ENCODE assay signal across 21 cellular contexts in genomic region chr4:148539387-148539786, GRCh38.
DNase-seq lines count a peak whose midpoint lies in the region; ATAC-seq, FAIRE-seq and TF ChIP-seq lines count a peak whose summit lies in the region.
"Had no signal": no experiment of that assay in that cellular context is flagged by ENCODE, and none has a peak within 500 bp of the region (broad histone marks: within the 10 kb centered on the region; RNA-seq: fewer than 3 reads in every experiment).

No MANE protein-coding gene starts in this region.

- H3K14ac ChIP-seq in H1 (ENCODE audit: insufficient read length) = no peak overlapping the region

- H3K4me2 ChIP-seq in H1 (ENCODE audit: insufficient read depth in 1 of 2, low read depth in 2 of 2, low read length in 2 of 2) = no peak overlapping the region
- H3K4me2 ChIP-seq: A549 had no signal

- no peak overlapping the region for H4K8ac ChIP-seq in H1 (ENCODE audit: extremely low read depth, insufficient read depth, low read length)

- no peaks in the 10 kb centered on the region for H4K20me1 ChIP-seq in H1 (replicated peaks in 1 of 2; ENCODE audit: control insufficient read depth in 1 of 2, insufficient read depth in 2 of 2, low read length in 2 of 2)

- CTCF ChIA-PET in H1 (lab: Charles Lee; ENCODE audit: partially characterized antibody) = no interaction called here

- no peaks in the 10 kb centered on the region for H3K79me2 ChIP-seq in H1 (ENCODE audit: control insufficient read depth in 1 of 2, insufficient read depth in 2 of 2, low read length in 2 of 2)

- no peak overlapping the region for H4K5ac ChIP-seq in H1 (ENCODE audit: insufficient read length, low read depth, low read length)

- H2BK12ac ChIP-seq in H1 (ENCODE audit: low read depth, low read length) = no peak overlapping the region

- no peak overlapping the region for H2BK15ac ChIP-seq in H1 (ENCODE audit: low read length)

- H4K91ac ChIP-seq in H1 (replicated peaks; ENCODE audit: insufficient read length, low read length) = no peak overlapping the region

- ATAC-seq in left lobe of liver = peak; percentile 49
- no peak for ATAC-seq in natural killer cell treated with Interleukin-12 subunit alpha and Interleukin-12 subunit beta and Interleukin-15 and Interleukin-18, amount 100 ng/mL, for 72 hours
- no peak for ATAC-seq in activated CD4-positive, CD25-positive, alpha-beta regulatory T cell treated with anti-CD3 and anti-CD28 coated beads, Interleukin-2, amount 50 U/mL, for 24 hours
- ATAC-seq: A549, Panc1 had no signal

- H3K36me3 Mint-ChIP-seq in natural killer cell treated with Interleukin-12 subunit alpha and Interleukin-12 subunit beta and Interleukin-15 and Interleukin-18, amount 100 ng/mL, for 72 hours = peaks cover 7% of the 10 kb centered on the region
- H3K36me3 Mint-ChIP-seq: CD14-positive monocyte had no signal

- H2BK120ac ChIP-seq in H1 (replicated peaks; ENCODE audit: low read depth, low read length) = no peak overlapping the region

- peaks cover 5% of the 10 kb centered on the region for H3K9me3 Mint-ChIP-seq in natural killer cell treated with Interleukin-12 subunit alpha and Interleukin-12 subunit beta and Interleukin-15 and Interleukin-18, amount 100 ng/mL, for 72 hours

- POLR2A ChIA-PET in H1 (lab: Charles Lee; ENCODE audit: partially characterized antibody) = no interaction called here

- no peak overlapping the region for H3K4ac ChIP-seq in H1 (replicated peaks; ENCODE audit: insufficient read length, low read depth, low read length)

- TF ChIP-seq RAD21 in H1 (IDR thresholded peaks at IDR 0.05 in 1 of 2, conservative IDR thresholded peaks at IDR 0.05 in 1 of 2; ENCODE audit: low read depth in 2 of 2, low read length in 2 of 2) = no peak

- TF ChIP-seq POLR2A in H1 (IDR thresholded peaks at IDR 0.05; ENCODE audit: control extremely low read depth in 1 of 2, low read depth in 2 of 2, low read length in 2 of 2) (no peak), thyroid gland (IDR thresholded peaks at IDR 0.05) (no peak)

- H3K36me3 ChIP-seq in H1 (ENCODE audit: control insufficient read depth in 2 of 4, insufficient read depth in 4 of 4, low read length in 3 of 4) (no peaks in the 10 kb centered on the region), thyroid gland (no peaks in the 10 kb centered on the region)

- H3K27ac ChIP-seq in H1 (ENCODE audit: low read depth, low read length) (no peak overlapping the region), thyroid gland (no peak overlapping the region)
- H3K27ac ChIP-seq: A549, HL-60 had no signal

- no peak overlapping the region for H3K18ac ChIP-seq in H1 (ENCODE audit: extremely low read depth, low read length)

- H2AFZ ChIP-seq in H1 (ENCODE audit: low read length) = 0 out of 2 replicates have a peak overlapping the region, but pooled peaks have one; percentile 81

- no peak overlapping the region for H3K27ac Mint-ChIP-seq in natural killer cell treated with Interleukin-12 subunit alpha and Interleukin-12 subunit beta and Interleukin-15 and Interleukin-18, amount 100 ng/mL, for 72 hours
- H3K27ac Mint-ChIP-seq: CD14-positive monocyte, HFFc6 had no signal

- H2AK5ac ChIP-seq in H1 (ENCODE audit: low read depth, low read length) = no peak overlapping the region

- H3K23ac ChIP-seq in H1 (ENCODE audit: insufficient read length) = no peak overlapping the region

- H3K4me1 ChIP-seq in H1 (replicated peaks in 1 of 4; ENCODE audit: control insufficient read depth in 3 of 4, insufficient read depth in 4 of 4, low read length in 3 of 4) (no peaks in the 10 kb centered on the region; a peak in 1 of 7 replicates), thyroid gland (no peaks in the 10 kb centered on the region)
- H3K4me1 ChIP-seq: A549 had no signal

- H3K27me3 ChIP-seq in H1 (replicated peaks in 1 of 4; ENCODE audit: control insufficient read depth in 3 of 4, extremely low read depth in 1 of 4, insufficient read depth in 3 of 4, low read length in 3 of 4) (peaks cover 0 to 1% (median 0%) of the 10 kb centered on the region in 4 experiments; a peak in 1 of 7 replicates), thyroid gland (no peaks in the 10 kb centered on the region)

- no peak overlapping the region for H2BK5ac ChIP-seq in H1 (ENCODE audit: low read depth, low read length)

- no peaks in the 10 kb centered on the region for H3K23me2 ChIP-seq in H1 (ENCODE audit: low read depth, low read length)

- H3K9me3 ChIP-seq in H1 (ENCODE audit: insufficient read depth in 2 of 2, low read depth in 1 of 2, low read length in 1 of 2) = peaks cover 0 to 5% of the 10 kb centered on the region in 2 experiments; a peak in 2 of 4 replicates
- H3K9me3 ChIP-seq in thyroid gland = no peaks in the 10 kb centered on the region
- H3K9me3 ChIP-seq: A549 had no signal

- 88% methylated on average over 3 of the region's 3 CpGs; no CpG with 5 or more reads in 1 of the 2 experiments for WGBS in H1 (ENCODE audit: extremely low coverage in 1 of 2, insufficient coverage in 1 of 2, insufficient read length in 1 of 2, insufficient replicate concordance in 2 of 2, low coverage in 1 of 2, low lambda C conversion rate in 2 of 2, missing lambda C conversion rate in 1 of 2), 2 experiments
- 77 to 78% methylated on average over 3 of the region's 3 CpGs for WGBS in thyroid gland, 2 donors

- H3K79me1 ChIP-seq in H1 (ENCODE audit: low read depth, low read length) = no peaks in the 10 kb centered on the region

- H2BK20ac ChIP-seq in H1 (ENCODE audit: low read length) = no peak overlapping the region

- H3K4me3 ChIP-seq in H1 (ENCODE audit: extremely low read depth in 1 of 4, insufficient read depth in 2 of 4, low read depth in 3 of 4, low read length in 4 of 4) (no peak overlapping the region), thyroid gland (replicated peaks in 1 of 3) (no peak overlapping the region)
- H3K4me3 ChIP-seq: A549 had no signal

- no peak for FAIRE-seq in H1 (lab: Jason Lieb, UNC)
- FAIRE-seq: A549, GM12892 had no signal

- no peak overlapping the region for H3K9ac ChIP-seq in H1 (replicated peaks in 1 of 4; ENCODE audit: extremely low read depth in 1 of 4, low read depth in 3 of 4, low read length in 3 of 4)

- peak; percentile 29 for DNase-seq in LoVo (ENCODE audit: low spot score)
- peak in 1 of 2 experiments; percentile 1 for DNase-seq in H1 (ENCODE audit: low read depth in 1 of 2, low spot score in 2 of 2)
- no peak for DNase-seq in left lobe of liver (ENCODE audit: low spot score)
- DNase-seq in thyroid gland = peak; percentile 11 to 12
- no peak for DNase-seq in natural killer cell treated with Interleukin-12 subunit alpha and Interleukin-12 subunit beta and Interleukin-15 and Interleukin-18, amount 100 ng/mL, for 72 hours (ENCODE audit: low spot score)
- DNase-seq in cardiac septum (ENCODE audit: low spot score) = no peak
- DNase-seq: COR-L47, DMS79, GOT3, HFFc6, KBM-7, NCI-H1048, NCI-H146, NCI-H69, SHP77 had no signal

- H3K4me3 Mint-ChIP-seq in natural killer cell treated with Interleukin-12 subunit alpha and Interleukin-12 subunit beta and Interleukin-15 and Interleukin-18, amount 100 ng/mL, for 72 hours = no peak overlapping the region
- H3K4me3 Mint-ChIP-seq: CD14-positive monocyte, HFFc6 had no signal

- no peaks in the 10 kb centered on the region for H3K27me3 Mint-ChIP-seq in natural killer cell treated with Interleukin-12 subunit alpha and Interleukin-12 subunit beta and Interleukin-15 and Interleukin-18, amount 100 ng/mL, for 72 hours

- H3K4me1 Mint-ChIP-seq in natural killer cell treated with Interleukin-12 subunit alpha and Interleukin-12 subunit beta and Interleukin-15 and Interleukin-18, amount 100 ng/mL, for 72 hours (ENCODE audit: low read depth in 2 of 2) = no peaks in the 10 kb centered on the region
- H3K4me1 Mint-ChIP-seq: CD14-positive monocyte had no signal

- intact Hi-C loops in thyroid gland (cut with DNase I) = no loop called here
- intact Hi-C loops in cardiac septum (cut with DNase I) = no loop called here

- no peak for TF ChIP-seq EP300 in H1 (IDR thresholded peaks at IDR 0.05; ENCODE audit: borderline replicate concordance in 1 of 2, low read depth in 2 of 2, low read length in 2 of 2)

- no peak overlapping the region for H3K56ac ChIP-seq in H1 (replicated peaks; ENCODE audit: insufficient read length, low read depth, low read length)

- no peak for TF ChIP-seq CTCF in H1 (IDR thresholded peaks at IDR 0.05; ENCODE audit: control extremely low read depth in 1 of 3, insufficient read depth in 1 of 3, low read depth in 1 of 3, low read length in 3 of 3)
- TF ChIP-seq CTCF in thyroid gland (IDR thresholded peaks at IDR 0.05) = no peak

TF ChIP-seq in H1, 55 proteins besides CTCF, POLR2A, EP300 and RAD21 (continues in another document):
- no peak for TF ChIP-seq EGR1 (IDR thresholded peaks at IDR 0.05; ENCODE audit: borderline replicate concordance, low read depth, low read length)
- TF ChIP-seq SIRT6 (IDR thresholded peaks at IDR 0.05; ENCODE audit: low read length) = no peak
- TF ChIP-seq TBP (IDR thresholded peaks at IDR 0.05; ENCODE audit: low read depth, low read length) = no peak
- TF ChIP-seq MAFK (IDR thresholded peaks at IDR 0.05; ENCODE audit: low read depth, low read length) = no peak
- TF ChIP-seq ATF3 (IDR thresholded peaks at IDR 0.05; ENCODE audit: insufficient read depth, low read depth, low read length) = no peak
- TF ChIP-seq KDM5A (IDR thresholded peaks at IDR 0.05; ENCODE audit: low read length) = no peak
- no peak for TF ChIP-seq SAP30 (IDR thresholded peaks at IDR 0.05; ENCODE audit: insufficient read depth, insufficient replicate concordance, low read length)
- no peak for TF ChIP-seq PHF8 (conservative IDR thresholded peaks at IDR 0.05; ENCODE audit: low read depth, low read length)
- TF ChIP-seq CHD1 (IDR thresholded peaks at IDR 0.05; ENCODE audit: low read depth, low read length) = no peak
- no peak for TF ChIP-seq GABPA (IDR thresholded peaks at IDR 0.05; ENCODE audit: borderline replicate concordance, insufficient read depth, low read length)
- no peak for TF ChIP-seq YY1 (IDR thresholded peaks at IDR 0.05; ENCODE audit: low read depth, low read length)
- TF ChIP-seq POU5F1 (IDR thresholded peaks at IDR 0.05; ENCODE audit: low read depth, low read length) = no peak
- TF ChIP-seq KDM4A (IDR thresholded peaks at IDR 0.05; ENCODE audit: low read depth, low read length, severe bottlenecking) = no peak
- TF ChIP-seq RFX5 (IDR thresholded peaks at IDR 0.05; ENCODE audit: borderline replicate concordance, low read depth, low read length) = no peak
- no peak for TF ChIP-seq CHD2 (IDR thresholded peaks at IDR 0.05; ENCODE audit: low read length)
- TF ChIP-seq CBX8 (IDR thresholded peaks at IDR 0.05; ENCODE audit: borderline replicate concordance, low read depth, low read length) = no peak
- no peak for TF ChIP-seq GTF2F1 (IDR thresholded peaks at IDR 0.05; ENCODE audit: borderline replicate concordance, low read depth, low read length)

Comparison
In these comparisons a context has a peak if more than half of its experiments do, and no peak if none do; other contexts are left out.
1. DNase-seq: peak in LoVo (single experiment) and thyroid gland (2 of 2); none in left lobe of liver (single experiment), natural killer cell treated with Interleukin-12 subunit alpha and Interleukin-12 subunit beta and Interleukin-15 and Interleukin-18, amount 100 ng/mL, for 72 hours (single experiment) and cardiac septum (single experiment).